In the genomic region with DNA sequence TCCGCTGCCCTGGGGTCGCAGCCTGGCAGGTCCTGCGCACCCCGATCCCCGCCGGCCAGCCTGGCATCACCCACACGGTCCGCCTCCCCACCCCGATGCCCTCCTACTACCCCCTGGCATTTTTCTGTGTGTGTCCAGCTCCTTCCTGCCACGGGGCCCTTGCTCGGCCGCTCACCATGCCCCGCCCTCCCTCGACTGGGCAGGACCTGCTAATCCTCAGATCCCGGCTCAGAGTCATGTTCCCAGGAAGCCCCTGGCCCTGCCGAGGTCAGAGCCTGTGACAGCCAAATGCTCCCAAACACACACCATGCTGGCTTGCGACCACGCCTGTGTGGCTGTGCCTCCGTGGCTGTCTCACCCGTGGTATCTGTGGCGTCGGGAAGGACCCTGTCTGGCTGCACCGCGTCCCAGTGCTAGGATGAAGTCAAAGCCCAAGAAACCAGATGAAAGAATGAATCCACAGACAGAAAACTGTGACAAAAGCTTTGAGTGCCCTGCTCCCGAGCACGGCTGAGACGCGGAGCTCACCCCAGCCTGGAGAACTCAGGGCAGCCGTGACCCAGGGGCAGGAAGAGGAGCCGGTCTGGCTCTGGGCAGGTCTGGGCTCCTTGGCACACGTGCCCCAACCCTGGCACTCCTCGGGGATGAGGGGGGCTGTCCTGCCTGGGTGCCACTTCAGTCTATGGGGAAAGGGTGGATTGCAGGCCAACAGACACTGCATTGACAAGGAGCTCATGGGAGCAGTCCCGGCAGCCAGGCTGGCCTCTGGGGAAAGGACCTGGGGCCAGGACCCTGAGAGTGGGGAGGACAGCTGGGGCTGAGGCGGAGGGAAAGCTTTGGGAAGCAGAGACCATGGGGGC, we compare ENCODE assay signal across 16 cellular contexts. TPM values are rescaled to one million over a fixed set of nuclear protein-coding genes. Genes with fewer than 3 reads are reported as not detected.
A peak's percentile ranks its signal among the peaks of the same experiment; 100 is the strongest.
DNase-seq lines count a peak whose midpoint lies in the region; ATAC-seq and TF ChIP-seq lines count a peak whose summit lies in the region.
"Had no signal": no experiment of that assay in that cellular context is flagged by ENCODE, and none has a peak within 500 bp of the region (broad histone marks: within the 10 kb centered on the region; RNA-seq: fewer than 3 reads in every experiment).

No MANE protein-coding gene starts in this region.

- H3K9ac ChIP-seq in BLaER1 = peak overlapping the region; percentile 70; the same call in 1 of the 2 replicates
- H3K9ac ChIP-seq in OCI-LY3 (ENCODE audit: low read length) = no peak overlapping the region

- H2AFZ ChIP-seq in OCI-LY3 (ENCODE audit: low read depth, low read length) = no peak overlapping the region
- H2AFZ ChIP-seq: GM23338 had no signal

- H3K79me2 ChIP-seq in OCI-LY3 (ENCODE audit: low read length) = no peaks in the 10 kb centered on the region

- no peak overlapping the region for H3K4me3 Mint-ChIP-seq in central memory CD8-positive, alpha-beta T cell
- H3K4me3 Mint-ChIP-seq in mesothelial cell of epicardium = no peak overlapping the region
- H3K4me3 Mint-ChIP-seq: GM23338 had no signal

- H3K27me3 ChIP-seq in BLaER1 (no peaks in the 10 kb centered on the region), OCI-LY3 (ENCODE audit: low read depth, low read length) (no peaks in the 10 kb centered on the region)
- H3K27me3 ChIP-seq: body of pancreas had no signal

- peaks cover 91% of the 10 kb centered on the region for H3K4me1 ChIP-seq in BLaER1
- H3K4me1 ChIP-seq in OCI-LY3 (ENCODE audit: low read length) = peaks cover 60% of the 10 kb centered on the region

- TF ChIP-seq CTCF in OCI-LY3 (IDR thresholded peaks at IDR 0.05; ENCODE audit: low read depth, low read length) (no peak), mesothelial cell of epicardium (IDR thresholded peaks at IDR 0.05; ENCODE audit: unreplicated experiment) (no peak)

- ATAC-seq in central memory CD8-positive, alpha-beta T cell (replicated peaks; ENCODE audit: extremely low read depth, poor library complexity, severe bottlenecking) = no peak
- no peak for ATAC-seq in HG03025 (IDR thresholded peaks at IDR 0.05; ENCODE audit: low FRiP score, unreplicated experiment)
- ATAC-seq: activated T-cell treated with anti-CD3 and anti-CD28 coated beads, Interleukin-2, amount 50 U/mL, for 72 hours; body of pancreas; GM23338 had no signal

- H3K27ac ChIP-seq in BLaER1 (peak overlapping the region; percentile 89; the same call in 1 of the 2 replicates), OCI-LY3 (ENCODE audit: low read length) (no peak overlapping the region)

- H3K36me3 ChIP-seq in BLaER1 (no peaks in the 10 kb centered on the region), OCI-LY3 (replicated peaks; ENCODE audit: low read depth, low read length) (no peaks in the 10 kb centered on the region)

- H3K27me3 Mint-ChIP-seq in central memory CD8-positive, alpha-beta T cell = no peaks in the 10 kb centered on the region
- no peaks in the 10 kb centered on the region for H3K27me3 Mint-ChIP-seq in mesothelial cell of epicardium (ENCODE audit: low read depth)

- peak overlapping the region; percentile 49 for H3K27ac Mint-ChIP-seq in central memory CD8-positive, alpha-beta T cell (ENCODE audit: low read depth)
- peak overlapping the region; percentile 85 for H3K27ac Mint-ChIP-seq in mesothelial cell of epicardium
- H3K27ac Mint-ChIP-seq: activated T-cell treated with anti-CD3 and anti-CD28 coated beads, Interleukin-2, amount 50 U/mL, for 72 hours; GM23338 had no signal

- peaks cover 8% of the 10 kb centered on the region for H3K36me3 Mint-ChIP-seq in central memory CD8-positive, alpha-beta T cell (ENCODE audit: insufficient read depth)
- no peaks in the 10 kb centered on the region for H3K36me3 Mint-ChIP-seq in mesothelial cell of epicardium

- no peaks in the 10 kb centered on the region for H3K9me3 Mint-ChIP-seq in central memory CD8-positive, alpha-beta T cell
- H3K9me3 Mint-ChIP-seq in mesothelial cell of epicardium = no peaks in the 10 kb centered on the region
- H3K9me3 Mint-ChIP-seq: activated T-cell treated with anti-CD3 and anti-CD28 coated beads, Interleukin-2, amount 50 U/mL, for 72 hours; GM23338 had no signal

- H3K4me3 ChIP-seq in BLaER1 = no peak overlapping the region; the same call in 1 of the 2 replicates
- H3K4me3 ChIP-seq in OCI-LY3 (ENCODE audit: low read length) = no peak overlapping the region
- H3K4me3 ChIP-seq: body of pancreas, GM23338, lung had no signal

- H3K9me3 ChIP-seq in BLaER1 (no peaks in the 10 kb centered on the region), OCI-LY3 (ENCODE audit: insufficient read depth, low read length) (no peaks in the 10 kb centered on the region)
- H3K9me3 ChIP-seq: body of pancreas had no signal

- H4K20me1 ChIP-seq in BLaER1 (no peaks in the 10 kb centered on the region), OCI-LY3 (ENCODE audit: insufficient read depth, low read length) (no peaks in the 10 kb centered on the region)

- H3K4me2 ChIP-seq in BLaER1 (peak overlapping the region; percentile 95), OCI-LY3 (ENCODE audit: low read length) (peak overlapping the region; percentile 94)
- H3K4me2 ChIP-seq: GM23338 had no signal

- peaks cover 28% of the 10 kb centered on the region for H3K4me1 Mint-ChIP-seq in central memory CD8-positive, alpha-beta T cell
- peaks cover 34% of the 10 kb centered on the region for H3K4me1 Mint-ChIP-seq in mesothelial cell of epicardium

- no peak for DNase-seq in central memory CD8-positive, alpha-beta T cell (ENCODE audit: low spot score in 2 of 2)
- no peak for DNase-seq in mesothelial cell of epicardium (ENCODE audit: low spot score in 2 of 2, unreplicated experiment in 2 of 2)
- DNase-seq in cerebellar cortex (ENCODE audit: low spot score) = no peak
- DNase-seq in NCI-H187 (lab: John Stamatoyannopoulos, UW) = no peak
- no peak for DNase-seq in NCI-H187 treated with DMSO at 0.1 percent for 48 hours (lab: John Stamatoyannopoulos, UW)
- DNase-seq: activated T-cell treated with anti-CD3 and anti-CD28 coated beads, Interleukin-2, amount 50 U/mL, for 72 hours; body of pancreas; hippocampal formation; NCI-H1048; NCI-H446 treated with DMSO at 0.1 percent for 48 hours; SHP77 had no signal

RNA-seq across cellular contexts. Expression of gene SLCO4A1, which starts 20.8 kb away (rescaled TPM):
- 3.7 to 4.5 TPM (median 4.3 TPM) in 3 replicates for total RNA-seq in mesothelial cell of epicardium
